ENCODE assay signal across 12 cellular contexts in the genomic region with DNA sequence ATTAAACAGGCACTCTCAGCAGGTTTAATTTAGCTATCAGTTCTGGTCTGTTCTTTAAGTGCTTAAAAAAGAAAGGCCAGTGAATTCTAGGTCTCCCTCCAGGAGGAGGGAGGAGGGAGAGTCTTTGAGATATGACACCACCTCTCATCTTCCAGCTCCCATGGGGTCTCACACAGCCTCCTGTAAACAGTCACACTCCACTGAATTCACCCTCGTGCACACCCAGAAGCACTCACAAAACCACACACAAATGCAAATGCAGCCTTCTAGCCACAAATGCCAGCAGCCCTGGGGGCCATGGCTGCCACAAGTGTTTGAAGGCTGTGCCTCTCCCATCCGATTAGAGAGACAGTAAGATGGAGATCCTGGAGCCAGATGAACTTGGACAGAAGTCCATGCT.
"Had no signal": no experiment of that assay in that cellular context is flagged by ENCODE, and none has a peak within 500 bp of the region (broad histone marks: within the 10 kb centered on the region; RNA-seq: fewer than 3 reads in every experiment).

No MANE protein-coding gene starts in this region.

- DNase-seq: activated CD4-positive, alpha-beta memory T cell treated with anti-CD3 and anti-CD28 coated beads, Interleukin-2, amount 10 ng/mL, durations not matched to agents 7 days and 5 days; activated CD8-positive, alpha-beta memory T cell treated with anti-CD3 and anti-CD28 coated beads, Interleukin-2, amount 50 U/mL, for 4 hours; activated naive CD4-positive, alpha-beta T cell treated with anti-CD3 and anti-CD28 coated beads, Interleukin-2, amount 10 ng/mL, durations not matched to agents 7 days and 5 days; foreskin keratinocyte; head of caudate nucleus; left colon; naive thymus-derived CD8-positive, alpha-beta T cell; occipital lobe; right cardiac atrium; small intestine; tibial artery; uterus had no signal

- ATAC-seq: foreskin keratinocyte; left colon; naive thymus-derived CD8-positive, alpha-beta T cell; right cardiac atrium had no signal
